ENCODE assay signal across 20 cellular contexts in genomic region chr10:122499012-122499411, GRCh38. TPM values are rescaled to one million over a fixed set of nuclear protein-coding genes. Genes with fewer than 3 reads are reported as not detected.
A peak's percentile ranks its signal among the peaks of the same experiment; 100 is the strongest.
DNase-seq lines count a peak whose midpoint lies in the region.
"Had no signal": no experiment of that assay in that cellular context is flagged by ENCODE, and none has a peak within 500 bp of the region (broad histone marks: within the 10 kb centered on the region; RNA-seq: fewer than 3 reads in every experiment).

No MANE protein-coding gene starts in this region.

- H3K27me3 ChIP-seq in GM23248 (replicated peaks; ENCODE audit: insufficient read depth) (no peaks in the 10 kb centered on the region), esophagus (ENCODE audit: control insufficient read depth in 1 of 2, insufficient read depth in 2 of 2, low read length in 2 of 2) (no peaks in the 10 kb centered on the region), muscle layer of colon (ENCODE audit: control insufficient read depth in 1 of 2, insufficient read depth in 2 of 2, low read length in 2 of 2) (no peaks in the 10 kb centered on the region), stomach smooth muscle (ENCODE audit: control insufficient read depth in 1 of 2, insufficient read depth in 2 of 2, low read length in 2 of 2) (no peaks in the 10 kb centered on the region), MG63 (no peaks in the 10 kb centered on the region)
- H3K27me3 ChIP-seq: hepatocyte, Peyer's patch had no signal

- peak overlapping the region; percentile 48 for H3K4me2 ChIP-seq in GM23248 (ENCODE audit: unreplicated experiment)
- H3K4me2 ChIP-seq: hepatocyte had no signal

- H2AFZ ChIP-seq in GM23248, result no peak overlapping the region
- H2AFZ ChIP-seq: hepatocyte had no signal

- no peaks in the 10 kb centered on the region for H3K9me2 ChIP-seq in GM23248 (ENCODE audit: insufficient read depth)

- 45 to 51% methylated on average over 7 to 8 of the region's 8 CpGs for WGBS in GM23248 (ENCODE audit: low coverage in 1 of 2, low lambda C conversion rate in 2 of 2, missing lambda C conversion rate in 2 of 2), 2 experiments
- WGBS in esophagus, 2 donors, result 68 to 70% methylated on average over 8 of the region's 8 CpGs

- H3K4me3 ChIP-seq in GM23248 (no peak overlapping the region), esophagus (ENCODE audit: low read depth in 1 of 2, low read length in 2 of 2) (no peak overlapping the region), muscle layer of colon (ENCODE audit: low read depth in 1 of 2, low read length in 2 of 2) (no peak overlapping the region), stomach smooth muscle (ENCODE audit: low read length in 2 of 2) (peak overlapping the region; percentile 9 to 23), MG63 (no peak overlapping the region)
- H3K4me3 ChIP-seq: hepatocyte, Peyer's patch had no signal

- no peaks in the 10 kb centered on the region for H3K36me3 ChIP-seq in GM23248 (ENCODE audit: low read depth)
- no peaks in the 10 kb centered on the region for H3K36me3 ChIP-seq in esophagus (ENCODE audit: control insufficient read depth in 2 of 2, insufficient read depth in 2 of 2, low read length in 1 of 2)
- no peaks in the 10 kb centered on the region for H3K36me3 ChIP-seq in muscle layer of colon (ENCODE audit: insufficient read depth, low read length)
- H3K36me3 ChIP-seq in stomach smooth muscle (ENCODE audit: control insufficient read depth in 2 of 2, insufficient read depth in 2 of 2, low read length in 2 of 2), result peaks cover 0 to 9% of the 10 kb centered on the region in 2 donors
- H3K36me3 ChIP-seq in MG63, result no peaks in the 10 kb centered on the region
- H3K36me3 ChIP-seq: Peyer's patch had no signal

- H3K27ac ChIP-seq in GM23248, result peak overlapping the region; percentile 63
- peak overlapping the region; percentile 12 to 34 for H3K27ac ChIP-seq in esophagus (ENCODE audit: low read depth in 2 of 2, low read length in 1 of 2)
- peak overlapping the region; percentile 18 for H3K27ac ChIP-seq in muscle layer of colon (ENCODE audit: low read depth, low read length)
- H3K27ac ChIP-seq in stomach smooth muscle (ENCODE audit: low read length), result peak overlapping the region; percentile 77
- H3K27ac ChIP-seq: hepatocyte had no signal

- peaks cover 41% of the 10 kb centered on the region for H3F3A ChIP-seq in GM23248 (ENCODE audit: insufficient read depth)

- H3K4me1 ChIP-seq in GM23248 (ENCODE audit: insufficient read depth) (peaks cover 43% of the 10 kb centered on the region), esophagus (ENCODE audit: control insufficient read depth in 2 of 2, insufficient read depth in 2 of 2, low read length in 1 of 2) (peaks cover 0 to 8% of the 10 kb centered on the region in 2 donors), muscle layer of colon (ENCODE audit: insufficient read depth, low read length) (peaks cover 45% of the 10 kb centered on the region), stomach smooth muscle (ENCODE audit: control insufficient read depth, insufficient read depth, low read length) (peaks cover 53% of the 10 kb centered on the region)

- H3K9me3 ChIP-seq in GM23248 (ENCODE audit: low read depth) (no peaks in the 10 kb centered on the region), esophagus (ENCODE audit: control insufficient read depth in 2 of 2, insufficient read depth in 1 of 2, low read depth in 1 of 2, low read length in 1 of 2) (no peaks in the 10 kb centered on the region), muscle layer of colon (ENCODE audit: low read length) (no peaks in the 10 kb centered on the region), stomach smooth muscle (ENCODE audit: control insufficient read depth in 2 of 2, low read length in 2 of 2) (no peaks in the 10 kb centered on the region), MG63 (no peaks in the 10 kb centered on the region)
- H3K9me3 ChIP-seq: Peyer's patch had no signal

- peak overlapping the region; percentile 1; the same call in 1 of the 2 replicates for H3K9ac ChIP-seq in GM23248
- no peak overlapping the region for H3K9ac ChIP-seq in muscle layer of colon (ENCODE audit: low read length)
- peak overlapping the region in 1 of 2 donors; percentile 60 for H3K9ac ChIP-seq in stomach smooth muscle (ENCODE audit: low read length in 2 of 2)

- in situ Hi-C loops in GM23248 (cut with MboI), result no loop called here

- no peak for DNase-seq in GM23248
- no peak for DNase-seq in NCI-H345 treated with DMSO at 0.1 percent for 48 hours (lab: John Stamatoyannopoulos, UW; ENCODE audit: unreplicated experiment)
- DNase-seq in medulla oblongata (ENCODE audit: extremely low spot score), result no peak
- no peak for DNase-seq in MG63
- DNase-seq in activated naive CD4-positive, alpha-beta T cell (lab: John Stamatoyannopoulos, UW), result no peak
- DNase-seq: ACHN; activated CD4-positive, alpha-beta T cell treated with anti-CD3 and anti-CD28 coated beads, Interleukin-2, amount 50 U/mL, for 1 hour; activated naive CD4-positive, alpha-beta T cell treated with Interleukin-2 at 50 U/mL for 16 hours; CD4-positive, alpha-beta T cell; DMS53; H9 had no signal

- no peaks in the 10 kb centered on the region for H4K20me1 ChIP-seq in GM23248 (ENCODE audit: insufficient read depth)

- H3K79me2 ChIP-seq in GM23248 (ENCODE audit: insufficient read depth), result peaks cover 36% of the 10 kb centered on the region
- H3K79me2 ChIP-seq: hepatocyte had no signal

RNA-seq across cellular contexts. Expression of gene HTRA1, which starts 37.7 kb away (rescaled TPM):
- total RNA-seq in GM23248 (2014; rRNA removed; shearing (Covaris generic)), result 395 and 405 TPM in 2 replicates
- polyA plus RNA-seq in GM23248 (2016; fragmentation: Nextera tagmentation; extraction: Ambion mirVana), result 220 and 303 TPM in 2 replicates
- 10 to 100 TPM; 11.7 to 19.5 TPM for polyA plus RNA-seq in esophagus
- 26.0 and 40.8 TPM in 2 replicates for total RNA-seq in MG63 (2014; rRNA removed; shearing (Covaris generic); ENCODE audit: low replicate concordance)
- total RNA-seq: CD4-positive, alpha-beta T cell had no signal

RNA-seq across cellular contexts. Expression of gene ARMS2, which starts 44.6 kb away (rescaled TPM):
- total RNA-seq in GM23248 (2014; rRNA removed; shearing (Covaris generic)), result not detected in 2 replicates
- polyA plus RNA-seq in GM23248 (2016; fragmentation: Nextera tagmentation; extraction: Ambion mirVana) (not detected in 2 replicates), esophagus (not detected)
- total RNA-seq in MG63 (2014; rRNA removed; shearing (Covaris generic); ENCODE audit: low replicate concordance), result not detected in 2 replicates
- total RNA-seq: CD4-positive, alpha-beta T cell; H9; hepatocyte; kidney epithelial cell; LHCN-M2; Peyer's patch; urinary bladder had no signal
- polyA plus RNA-seq: hepatocyte, small intestine, urinary bladder had no signal

Comparison
In these comparisons a context has a peak if more than half of its experiments do, and no peak if none do; other contexts are left out.
1. H3K27ac ChIP-seq: peak in every context shown above with its lines; median percentile 77 in stomach smooth muscle; 63 in GM23248; 23 in esophagus; 18 in muscle layer of colon.
2. H3K4me3 ChIP-seq: peak in stomach smooth muscle (2 of 2); none in GM23248 (single experiment), esophagus (0 of 2), muscle layer of colon (0 of 2) and MG63 (single experiment).